ENCODE assay signal across 14 cellular contexts in genomic region chr4:6762244-6762615, GRCh38. TPM values are rescaled to one million over a fixed set of nuclear protein-coding genes. Genes with fewer than 3 reads are reported as not detected.
DNase-seq lines count a peak whose midpoint lies in the region; ATAC-seq, FAIRE-seq and TF ChIP-seq lines count a peak whose summit lies in the region.
"Had no signal": no experiment of that assay in that cellular context is flagged by ENCODE, and none has a peak within 500 bp of the region (broad histone marks: within the 10 kb centered on the region; RNA-seq: fewer than 3 reads in every experiment).

No MANE protein-coding gene starts in this region.

- H3K9ac ChIP-seq in DND-41 (ENCODE audit: low read depth, low read length) (no peak overlapping the region), K562 (ENCODE audit: insufficient read depth in 1 of 2, low read depth in 2 of 2, low read length in 2 of 2) (no peak overlapping the region)

- intact Hi-C loops in K562 (cut with micrococcal nuclease): no loop called here

- H3K9me1 ChIP-seq in K562 (ENCODE audit: control insufficient read depth, insufficient read depth, low read length): no peaks in the 10 kb centered on the region

- H3K9me3 ChIP-seq in DND-41 (ENCODE audit: insufficient read depth, low read length, severe bottlenecking) (no peaks in the 10 kb centered on the region), K562 (replicated peaks; ENCODE audit: control insufficient read depth, insufficient read depth, low read depth, low read length) (no peaks in the 10 kb centered on the region)
- H3K9me3 ChIP-seq: Caco-2 had no signal

- BruUV-seq in K562 (replicated peaks; lab: Mats Ljungman, UMichigan): no TSS peak

- H3K36me3 ChIP-seq in DND-41 (ENCODE audit: insufficient read depth, low read length) (no peaks in the 10 kb centered on the region), K562 (ENCODE audit: control insufficient read depth, insufficient read depth, low read length) (no peaks in the 10 kb centered on the region)

- H2AFZ ChIP-seq in DND-41 (ENCODE audit: low read depth, low read length) (no peak overlapping the region), K562 (ENCODE audit: low read depth, low read length) (no peak overlapping the region)

- peaks cover 12% of the 10 kb centered on the region for H3K4me1 ChIP-seq in DND-41 (ENCODE audit: insufficient read depth, low read length)
- H3K4me1 ChIP-seq in K562 (replicated peaks in 1 of 2; ENCODE audit: control insufficient read depth in 2 of 2, insufficient read depth in 2 of 2, low read length in 2 of 2): peaks cover 7 to 15% of the 10 kb centered on the region in 2 experiments; a peak in 4 of 5 replicates

- H3K27me3 ChIP-seq in DND-41 (ENCODE audit: insufficient read depth, low read length, poor library complexity) (peaks cover 4% of the 10 kb centered on the region), K562 (ENCODE audit: control insufficient read depth in 2 of 2, insufficient read depth in 2 of 2, low read length in 2 of 2) (no peaks in the 10 kb centered on the region)

- TF ChIP-seq CTCF in DND-41 (IDR thresholded peaks at IDR 0.05; ENCODE audit: borderline replicate concordance, extremely low read depth, low read length, poor library complexity, severe bottlenecking): no peak
- TF ChIP-seq CTCF in K562 (IDR thresholded peaks at IDR 0.05 in 2 of 3, conservative IDR thresholded peaks at IDR 0.05 in 1 of 3; ENCODE audit: insufficient read depth in 2 of 3, low read depth in 1 of 3, low read length in 3 of 3): no peak

- H3K79me2 ChIP-seq in DND-41 (ENCODE audit: insufficient read depth, low read length): no peaks in the 10 kb centered on the region
- no peaks in the 10 kb centered on the region for H3K79me2 ChIP-seq in K562 (ENCODE audit: control insufficient read depth, insufficient read depth, low read length)

- CTCF ChIA-PET in K562 (lab: Yijun Ruan, JAX; ENCODE audit: low intra/inter-chr PET ratio): interaction anchor here (2.4 kb wide), 1 partner anchor 42 kb away, joined by 12 read pairs; no protein-coding TSS in a partner anchor

- in situ Hi-C loops in K562 (cut with MboI): no loop called here

- H3K4me2 ChIP-seq in DND-41 (ENCODE audit: insufficient read depth, low read length) (no peak overlapping the region), K562 (ENCODE audit: insufficient read depth, low read length) (no peak overlapping the region)

- DNase-seq in DND-41 (no peak), K562 (ENCODE audit: extremely low read depth in 1 of 4, low spot score in 3 of 4) (no peak), iris pigment epithelial cell (ENCODE audit: low read depth) (peak; percentile 14), renal cortical epithelial cell (ENCODE audit: low read depth) (peak; percentile 67), GM19238 (ENCODE audit: insufficient read length, low spot score) (no peak), NCI-H146 (lab: John Stamatoyannopoulos, UW) (no peak), NCI-H2196 treated with DMSO at 0.1 percent for 48 hours (lab: John Stamatoyannopoulos, UW; ENCODE audit: unreplicated experiment) (no peak)
- DNase-seq: Caco-2, KG1, NCI-H1092, NCI-H1694 treated with DMSO at 0.1 percent for 48 hours, SHP77 had no signal

- TF ChIP-seq POLR2A in K562 (conservative IDR thresholded peaks at IDR 0.05): no peak

- TF ChIP-seq EP300 in K562 (IDR thresholded peaks at IDR 0.05; ENCODE audit: low read length): no peak

- POLR2A ChIA-PET in K562 (lab: Yijun Ruan, JAX): interaction anchor here (0.5 to 1.2 kb wide), 3 partner anchors 31 to 253 kb away, joined by 3 to 7 read pairs (median 6); no protein-coding TSS in a partner anchor

- H3K4me3 ChIP-seq in DND-41 (ENCODE audit: low read depth in 1 of 2, low read length in 2 of 2): no peak overlapping the region
- no peak overlapping the region for H3K4me3 ChIP-seq in K562

- H3K27ac ChIP-seq in DND-41 (ENCODE audit: low read length) (no peak overlapping the region), K562 (ENCODE audit: extremely low read depth, low read depth, low read length) (no peak overlapping the region)
- H3K27ac ChIP-seq: HL-60 had no signal

- FAIRE-seq in K562 (lab: Jason Lieb, UNC): peak; percentile 19
- FAIRE-seq: H1 had no signal

- H4K20me1 ChIP-seq in DND-41 (ENCODE audit: insufficient read depth, low read length) (no peaks in the 10 kb centered on the region), K562 (replicated peaks; ENCODE audit: control insufficient read depth, insufficient read depth, low read length) (no peaks in the 10 kb centered on the region)

- WGBS in K562 (ENCODE audit: insufficient coverage, low coverage, missing lambda C conversion rate): 74% methylated on average over 6 of the region's 6 CpGs

- TF ChIP-seq RAD21 in K562 (CRISPR knock-in tag; conservative IDR thresholded peaks at IDR 0.05 in 1 of 2, IDR thresholded peaks at IDR 0.05 in 1 of 2): no peak

- ATAC-seq in DND-41 (ENCODE audit: insufficient read depth, low read depth): 0 out of 3 replicates have a peak, but pooled peaks have one; percentile 4
- ATAC-seq in K562: no peak

TF ChIP-seq in K562, 482 proteins besides CTCF, POLR2A, EP300 and RAD21:
- TF ChIP-seq NFATC3 (IDR thresholded peaks at IDR 0.05) (no peak), ZNF165 (CRISPR knock-in tag; IDR thresholded peaks at IDR 0.05; ENCODE audit: borderline replicate concordance) (no peak)

RNA-seq across cellular contexts. Expression of gene KIAA0232, which starts 20.3 kb away (rescaled TPM):
- total RNA-seq in K562 (2011; cell fraction: chromatin; rRNA removed; ENCODE audit: low replicate concordance): 83.2 and 85.7 TPM in 2 replicates
- 15.8 and 19.9 TPM in 2 replicates for total RNA-seq in K562 (2011; cell fraction: nucleolus; rRNA removed)
- total RNA-seq in K562 (2011; cell fraction: nucleoplasm; rRNA removed): 25.1 and 27.5 TPM in 2 replicates
- total RNA-seq in K562 (2014; rRNA removed): 9.0 and 9.5 TPM in 2 replicates
- total RNA-seq in K562 (2014; rRNA removed; fragmentation: Illumina TruSeq; extraction: Trizol): 16.0 and 18.7 TPM in 2 replicates
- total RNA-seq in K562 (2015; rRNA removed; fragmentation: Illumina TruSeq; extraction: Trizol): 13.0 and 13.6 TPM in 2 replicates
- 14.7 TPM in 2 replicates for total RNA-seq in K562 (2021)
- polyA plus RNA-seq in K562 (2011; rRNA removed): 17.4 and 17.9 TPM in 2 replicates
- 6.1 and 8.0 TPM in 2 replicates for polyA plus RNA-seq in K562 (2011; cell fraction: cytosol; rRNA removed)
- polyA plus RNA-seq in K562 (2011; cell fraction: nucleus; rRNA removed): 14.6 and 18.0 TPM in 2 replicates
- polyA plus RNA-seq in K562 (2012): 7.9 and 12.6 TPM in 2 replicates
- 11.8 and 13.0 TPM in 2 replicates for polyA plus RNA-seq in K562 (2014; fragmentation: Illumina TruSeq; extraction: Trizol)
- polyA plus RNA-seq in K562 (2014; fragmentation: Nextera tagmentation; extraction: Ambion mirVana): 1 to 10 TPM; 3.5 to 4.2 TPM
- polyA plus RNA-seq in K562 (2014; rRNA removed): 10.1 and 11.9 TPM in 2 replicates
- 26.5 and 30.1 TPM in 2 replicates for polyA minus RNA-seq in K562 (2011; rRNA and poly(A)+ RNA removed)
- polyA minus RNA-seq in K562 (2011; cell fraction: cytosol; rRNA and poly(A)+ RNA removed): 7.4 and 10.6 TPM in 2 replicates
- polyA minus RNA-seq in K562 (2011; cell fraction: nucleus; rRNA and poly(A)+ RNA removed): 15.9 and 24.1 TPM in 2 replicates
- total RNA-seq in renal cortical epithelial cell: 43.9 and 59.4 TPM in 2 replicates

RNA-seq across cellular contexts. Expression of gene BLOC1S4, which starts 46.3 kb away (rescaled TPM):
- total RNA-seq in K562 (2011; cell fraction: chromatin; rRNA removed; ENCODE audit: low replicate concordance): 9.9 and 18.6 TPM in 2 replicates
- 25.1 and 30.5 TPM in 2 replicates for total RNA-seq in K562 (2011; cell fraction: nucleolus; rRNA removed)
- 18.3 and 23.1 TPM in 2 replicates for total RNA-seq in K562 (2011; cell fraction: nucleoplasm; rRNA removed)
- 31.6 and 38.3 TPM in 2 replicates for total RNA-seq in K562 (2014; rRNA removed)
- 10.0 and 11.2 TPM in 2 replicates for total RNA-seq in K562 (2014; rRNA removed; fragmentation: Illumina TruSeq; extraction: Trizol)
- total RNA-seq in K562 (2015; rRNA removed; fragmentation: Illumina TruSeq; extraction: Trizol): 10.5 and 10.8 TPM in 2 replicates
- 29.4 and 31.1 TPM in 2 replicates for total RNA-seq in K562 (2021)
- 21.0 and 25.5 TPM in 2 replicates for polyA plus RNA-seq in K562 (2011; rRNA removed)
- 27.6 and 61.0 TPM in 2 replicates for polyA plus RNA-seq in K562 (2011; cell fraction: cytosol; rRNA removed)
- 14.4 and 23.7 TPM in 2 replicates for polyA plus RNA-seq in K562 (2011; cell fraction: nucleus; rRNA removed)
- 20.7 and 24.2 TPM in 2 replicates for polyA plus RNA-seq in K562 (2012)
- polyA plus RNA-seq in K562 (2014; fragmentation: Illumina TruSeq; extraction: Trizol): 10.3 and 15.0 TPM in 2 replicates
- 1 to 10 TPM; 3.1 to 3.9 TPM for polyA plus RNA-seq in K562 (2014; fragmentation: Nextera tagmentation; extraction: Ambion mirVana)
- polyA plus RNA-seq in K562 (2014; rRNA removed): 30.9 and 37.3 TPM in 2 replicates
- 5.4 and 8.9 TPM in 2 replicates for polyA minus RNA-seq in K562 (2011; rRNA and poly(A)+ RNA removed)
- 9.5 and 11.1 TPM in 2 replicates for polyA minus RNA-seq in K562 (2011; cell fraction: cytosol; rRNA and poly(A)+ RNA removed)
- 10.4 and 14.2 TPM in 2 replicates for polyA minus RNA-seq in K562 (2011; cell fraction: nucleus; rRNA and poly(A)+ RNA removed)
- 18.1 and 21.2 TPM in 2 replicates for total RNA-seq in renal cortical epithelial cell

RNA-seq across cellular contexts. Expression of gene MRFAP1L1, which starts 52.6 kb away (rescaled TPM):
- total RNA-seq in K562 (2011; cell fraction: chromatin; rRNA removed; ENCODE audit: low replicate concordance): 23.4 and 45.9 TPM in 2 replicates
- 16.5 and 18.4 TPM in 2 replicates for total RNA-seq in K562 (2011; cell fraction: nucleolus; rRNA removed)
- total RNA-seq in K562 (2011; cell fraction: nucleoplasm; rRNA removed): 26.7 and 33.1 TPM in 2 replicates
- total RNA-seq in K562 (2014; rRNA removed) (74.2 and 78.8 TPM in 2 replicates), K562 (2014; rRNA removed; fragmentation: Illumina TruSeq; extraction: Trizol) (85.7 and 86.2 TPM in 2 replicates), K562 (2015; rRNA removed; fragmentation: Illumina TruSeq; extraction: Trizol) (83.3 and 90.6 TPM in 2 replicates), K562 (2021) (51.3 and 53.6 TPM in 2 replicates), renal cortical epithelial cell (43.8 and 109 TPM in 2 replicates)
- polyA plus RNA-seq in K562 (2011; rRNA removed) (59.5 and 83.8 TPM in 2 replicates), K562 (2014; fragmentation: Illumina TruSeq; extraction: Trizol) (74.8 and 87.6 TPM in 2 replicates), K562 (2014; fragmentation: Nextera tagmentation; extraction: Ambion mirVana) (10 to 100 TPM; 37.6 to 48.1 TPM), K562 (2014; rRNA removed) (104 and 111 TPM in 2 replicates)
- 19.4 and 37.0 TPM in 2 replicates for polyA plus RNA-seq in K562 (2011; cell fraction: cytosol; rRNA removed)
- 37.8 and 48.5 TPM in 2 replicates for polyA plus RNA-seq in K562 (2011; cell fraction: nucleus; rRNA removed)
- polyA plus RNA-seq in K562 (2012): 49.1 and 74.0 TPM in 2 replicates
- polyA minus RNA-seq in K562 (2011; rRNA and poly(A)+ RNA removed): 46.9 and 49.6 TPM in 2 replicates
- 10.4 and 17.8 TPM in 2 replicates for polyA minus RNA-seq in K562 (2011; cell fraction: cytosol; rRNA and poly(A)+ RNA removed)
- polyA minus RNA-seq in K562 (2011; cell fraction: nucleus; rRNA and poly(A)+ RNA removed): 13.7 and 31.7 TPM in 2 replicates

Comparison
In these comparisons a context has a peak if more than half of its experiments do, and no peak if none do; other contexts are left out.
1. DNase-seq: peak in iris pigment epithelial cell (single experiment) and renal cortical epithelial cell (single experiment); none in DND-41 (single experiment), K562 (0 of 4), GM19238 (single experiment), NCI-H146 (single experiment) and NCI-H2196 treated with DMSO at 0.1 percent for 48 hours (single experiment).